In genomic region chr14:44720707-44721106, GRCh38 we compare ENCODE assay signal across 18 cellular contexts.
DNase-seq lines count a peak whose midpoint lies in the region; ATAC-seq, FAIRE-seq and TF ChIP-seq lines count a peak whose summit lies in the region.
"Had no signal": no experiment of that assay in that cellular context is flagged by ENCODE, and none has a peak within 500 bp of the region (broad histone marks: within the 10 kb centered on the region; RNA-seq: fewer than 3 reads in every experiment).

No MANE protein-coding gene starts in this region.

- WGBS in hepatocyte (ENCODE audit: low lambda C conversion rate, missing lambda C conversion rate) = 93% methylated on average over 2 of the region's 2 CpGs

- H3K36me3 ChIP-seq in bronchial epithelial cell (ENCODE audit: control insufficient read depth, insufficient read depth, low read length) = no peaks in the 10 kb centered on the region
- no peaks in the 10 kb centered on the region for H3K36me3 ChIP-seq in hepatocyte (replicated peaks; ENCODE audit: insufficient read depth, low read depth)
- H3K36me3 ChIP-seq: HAP-1 had no signal

- no peaks in the 10 kb centered on the region for H3K4me1 ChIP-seq in hepatocyte (ENCODE audit: insufficient read depth)
- H3K4me1 ChIP-seq: HAP-1 had no signal

- H3K27me3 ChIP-seq in bronchial epithelial cell (ENCODE audit: control insufficient read depth, insufficient read depth, low read length) (no peaks in the 10 kb centered on the region), hepatocyte (no peaks in the 10 kb centered on the region)

- H3K27ac ChIP-seq in hepatocyte = no peak overlapping the region

- H3K9me3 ChIP-seq in hepatocyte (ENCODE audit: low read depth) = no peaks in the 10 kb centered on the region

- no peak for TF ChIP-seq CTCF in bronchial epithelial cell (IDR thresholded peaks at IDR 0.05; ENCODE audit: insufficient read depth, low read length, severe bottlenecking)
- TF ChIP-seq CTCF in hepatocyte (IDR thresholded peaks at IDR 0.05; ENCODE audit: poor library complexity) = no peak

- no peaks in the 10 kb centered on the region for H3K79me2 ChIP-seq in hepatocyte

- no peak for FAIRE-seq in bronchial epithelial cell (lab: Jason Lieb, UNC)
- FAIRE-seq: G401.6, GM12892, H54 had no signal

- H3K4me3 ChIP-seq in bronchial epithelial cell (ENCODE audit: low read depth, low read length) (no peak overlapping the region), hepatocyte (no peak overlapping the region)
- H3K4me3 ChIP-seq: HAP-1 had no signal

- no peak overlapping the region for H3K4me2 ChIP-seq in hepatocyte

- H4K20me1 ChIP-seq in hepatocyte (ENCODE audit: insufficient read depth, poor library complexity, severe bottlenecking) = no peaks in the 10 kb centered on the region

- no peaks in the 10 kb centered on the region for H3K9me2 ChIP-seq in hepatocyte (replicated peaks; ENCODE audit: insufficient read depth)

- no peak overlapping the region for H2AFZ ChIP-seq in hepatocyte

- ATAC-seq in HG03139 (IDR thresholded peaks at IDR 0.05; ENCODE audit: unreplicated experiment) = no peak

- DNase-seq in ELR (ENCODE audit: low read depth) = peak; percentile 41
- DNase-seq in HPDE6-E6E7 (ENCODE audit: extremely low spot score) = peak; percentile 7
- peak; percentile 35 for DNase-seq in bronchial epithelial cell (ENCODE audit: low read depth)
- peak; percentile 49 for DNase-seq in foreskin melanocyte
- no peak for DNase-seq in hepatocyte (ENCODE audit: low spot score)
- DNase-seq: C1 segment of cervical spinal cord; Calu3; CD4-positive, alpha-beta memory T cell; COR-L47; DMS53; DMS79 treated with DMSO at 0.1 percent for 48 hours; GOT3; HFFc6 had no signal
